In genomic region chr10:61842755-61843497, GRCh38 we compare ENCODE assay signal across 15 cellular contexts. TPM values are rescaled to one million over a fixed set of nuclear protein-coding genes. Genes with fewer than 3 reads are reported as not detected.
A peak's percentile ranks its signal among the peaks of the same experiment; 100 is the strongest.
DNase-seq lines count a peak whose midpoint lies in the region; ATAC-seq, FAIRE-seq and TF ChIP-seq lines count a peak whose summit lies in the region.
"Had no signal": no experiment of that assay in that cellular context is flagged by ENCODE, and none has a peak within 500 bp of the region (broad histone marks: within the 10 kb centered on the region; RNA-seq: fewer than 3 reads in every experiment).

No MANE protein-coding gene starts in this region.

- dilution Hi-C loops in IMR-90 (cut with HindIII; ENCODE audit: low sequenced_read_pairs, unreplicated experiment), result no loop called here

- peak overlapping the region; percentile 43; the same call in 2 of the 3 replicates for H2BK15ac ChIP-seq in IMR-90 (ENCODE audit: low read depth, low read length)

- no peak for TF ChIP-seq CTCF in IMR-90 (conservative IDR thresholded peaks at IDR 0.05; ENCODE audit: low read depth, low read length)
- no peak for TF ChIP-seq CTCF in astrocyte of the spinal cord (IDR thresholded peaks at IDR 0.05; ENCODE audit: low read depth, low read length)

- TF ChIP-seq POLR2A in IMR-90 (IDR thresholded peaks at IDR 0.05; ENCODE audit: low read depth, low read length), result no peak

- H3K9ac ChIP-seq in IMR-90 (ENCODE audit: low read depth, low read length), result no peak overlapping the region

- H3K36me3 ChIP-seq in IMR-90 (ENCODE audit: control insufficient read depth, insufficient read depth, low read length), result no peaks in the 10 kb centered on the region
- H3K36me3 ChIP-seq: esophagus muscularis mucosa had no signal

- no peak overlapping the region for H4K91ac ChIP-seq in IMR-90 (ENCODE audit: insufficient read depth, low read depth, low read length)

- H3K27ac ChIP-seq in IMR-90 (ENCODE audit: insufficient read depth, low read length), result no peak overlapping the region
- H3K27ac ChIP-seq: esophagus muscularis mucosa had no signal

- H4K5ac ChIP-seq in IMR-90 (ENCODE audit: low read depth, low read length), result no peak overlapping the region

- H3K23ac ChIP-seq in IMR-90 (ENCODE audit: low read depth, low read length), result no peak overlapping the region; the same call in 1 of the 2 replicates

- H3K4ac ChIP-seq in IMR-90 (ENCODE audit: low read depth, low read length), result peak overlapping the region; percentile 17

- H3K4me2 ChIP-seq in IMR-90 (ENCODE audit: low read depth, low read length), result no peak overlapping the region

- H2AFZ ChIP-seq in IMR-90 (replicated peaks; ENCODE audit: low read length, poor library complexity), result no peak overlapping the region

- H4K8ac ChIP-seq in IMR-90 (ENCODE audit: low read depth in 2 of 2, low read length in 2 of 2), result no peak overlapping the region

- no peak overlapping the region for H2AK9ac ChIP-seq in IMR-90 (replicated peaks; ENCODE audit: low read depth, low read length, poor library complexity)

- H2BK120ac ChIP-seq in IMR-90 (ENCODE audit: low read depth, low read length), result peak overlapping the region; percentile 29

- H2BK5ac ChIP-seq in IMR-90 (ENCODE audit: low read depth, low read length, poor library complexity, severe bottlenecking), result no peak overlapping the region

- BruUV-seq in IMR-90 (replicated peaks; lab: Mats Ljungman, UMichigan), result no TSS peak

- H3K27me3 ChIP-seq in IMR-90 (ENCODE audit: control insufficient read depth, insufficient read depth, low read length), result no peaks in the 10 kb centered on the region
- H3K27me3 ChIP-seq: esophagus muscularis mucosa had no signal

- peak overlapping the region; percentile 9; the same call in 1 of the 2 replicates for H3K18ac ChIP-seq in IMR-90 (ENCODE audit: low read depth, low read length)

- H3K4me3 ChIP-seq in IMR-90 (ENCODE audit: insufficient read depth, low read depth, low read length) (no peak overlapping the region), astrocyte of the spinal cord (ENCODE audit: low read depth, low read length) (no peak overlapping the region)
- H3K4me3 ChIP-seq: esophagus muscularis mucosa had no signal

- in situ Hi-C loops in ACHN (cut with HindIII; ENCODE audit: low pct_ligation_motif_present, low pct_unique_long_range_greater_than_20kb, low sequenced_read_pairs), result no loop called here
- in situ Hi-C loops in IMR-90 (cut with MboI; ENCODE audit: low sequenced_read_pairs), result no loop called here
- in situ Hi-C loops in astrocyte of the spinal cord (cut with HindIII; ENCODE audit: low sequenced_read_pairs), result no loop called here

- FAIRE-seq in islet of Langerhans (lab: Jason Lieb, UNC), result peak; percentile 70

- ATAC-seq in IMR-90 (ENCODE audit: low read depth) (peak; percentile 73), GM18868 (IDR thresholded peaks at IDR 0.05; ENCODE audit: unreplicated experiment) (no peak)
- ATAC-seq: activated CD8-positive, alpha-beta memory T cell treated with anti-CD3 and anti-CD28 coated beads, Interleukin-2, amount 10 ng/mL, durations not matched to agents 7 days and 5 days had no signal

- 0 out of 2 replicates have a peak overlapping the region, but pooled peaks have one; percentile 59 for H2AK5ac ChIP-seq in IMR-90 (ENCODE audit: low read depth, low read length)

- POLR2A ChIA-PET in IMR-90 (lab: Charles Lee; ENCODE audit: unreplicated experiment), result no interaction called here

- no peaks in the 10 kb centered on the region for H3K9me3 ChIP-seq in IMR-90 (ENCODE audit: control insufficient read depth, insufficient read depth, low read length)
- H3K9me3 ChIP-seq: esophagus muscularis mucosa had no signal

- H4K20me1 ChIP-seq in IMR-90 (ENCODE audit: insufficient read depth, low read length), result no peaks in the 10 kb centered on the region

- DNase-seq in ACHN, result peak; percentile 39
- peak; percentile 77 for DNase-seq in IMR-90
- DNase-seq in astrocyte of the spinal cord (ENCODE audit: low read depth, low spot score), result peak; percentile 70
- DNase-seq in KG1 (lab: John Stamatoyannopoulos, UW), result no peak
- no peak for DNase-seq in NCI-H1436 treated with DMSO at 0.1 percent for 48 hours (lab: John Stamatoyannopoulos, UW)
- no peak for DNase-seq in stimulated activated CD4-positive, alpha-beta T cell treated with anti-CD3 and anti-CD28 coated beads, Interleukin-4, amount 100 ng/mL, for 4 hours
- DNase-seq: activated CD8-positive, alpha-beta memory T cell treated with anti-CD3 and anti-CD28 coated beads, Interleukin-2, amount 10 ng/mL, durations not matched to agents 7 days and 5 days; activated naive CD4-positive, alpha-beta T cell treated with anti-CD3 and anti-CD28 coated beads, Interleukin-2, amount 10 ng/mL, durations not matched to agents 7 days and 5 days; Calu3; NCI-H2107; posterior cingulate gyrus; trophoblast cell had no signal

- intact Hi-C loops in IMR-90 (cut with micrococcal nuclease), result no loop called here

- H3K56ac ChIP-seq in IMR-90 (ENCODE audit: extremely low read depth, insufficient read depth, low read length), result no peak overlapping the region

- peaks cover 6% of the 10 kb centered on the region for H3K4me1 ChIP-seq in IMR-90 (ENCODE audit: control insufficient read depth, insufficient read depth, low read length)

- 0 out of 2 replicates have a peak overlapping the region, but pooled peaks have one; percentile 7 for H3K14ac ChIP-seq in IMR-90 (replicated peaks; ENCODE audit: low read depth, low read length)

- no peak for TF ChIP-seq RAD21 in IMR-90 (IDR thresholded peaks at IDR 0.05; ENCODE audit: low read length)

- H3K9me1 ChIP-seq in IMR-90 (ENCODE audit: insufficient read depth, low read length), result 0 out of 2 replicates have a peak, but pooled peaks cover 4% of the 10 kb centered on the region

- CTCF ChIA-PET in IMR-90 (lab: Yijun Ruan, JAX), result interaction anchor here (0.6 kb wide), 1 partner anchor 9 kb away, joined by 3 read pairs; no protein-coding TSS in a partner anchor

- peak overlapping the region; percentile 36; the same call in 1 of the 2 replicates for H2BK20ac ChIP-seq in IMR-90 (ENCODE audit: low read depth, low read length)

- no peaks in the 10 kb centered on the region for H3K79me1 ChIP-seq in IMR-90 (ENCODE audit: low read depth in 1 of 2, low read length in 2 of 2)

- WGBS in IMR-90 (ENCODE audit: extremely low coverage in 2 of 2, insufficient read length in 1 of 2), 2 experiments, result 95% methylated on average over 4 of the region's 4 CpGs; no CpG with 5 or more reads in 1 of the 2 experiments

TF ChIP-seq in IMR-90, 13 proteins besides CTCF, POLR2A, EP300 and RAD21:
- TF ChIP-seq BHLHE40 (IDR thresholded peaks at IDR 0.05; ENCODE audit: low read depth, low read length), result peak; percentile 25; the same call in 1 of the 2 replicates
- 0 out of 2 replicates have a peak, but pooled peaks have one; percentile 7 for TF ChIP-seq MAFK (IDR thresholded peaks at IDR 0.05; ENCODE audit: low read depth, low read length)
- TF ChIP-seq, protein P1, sequence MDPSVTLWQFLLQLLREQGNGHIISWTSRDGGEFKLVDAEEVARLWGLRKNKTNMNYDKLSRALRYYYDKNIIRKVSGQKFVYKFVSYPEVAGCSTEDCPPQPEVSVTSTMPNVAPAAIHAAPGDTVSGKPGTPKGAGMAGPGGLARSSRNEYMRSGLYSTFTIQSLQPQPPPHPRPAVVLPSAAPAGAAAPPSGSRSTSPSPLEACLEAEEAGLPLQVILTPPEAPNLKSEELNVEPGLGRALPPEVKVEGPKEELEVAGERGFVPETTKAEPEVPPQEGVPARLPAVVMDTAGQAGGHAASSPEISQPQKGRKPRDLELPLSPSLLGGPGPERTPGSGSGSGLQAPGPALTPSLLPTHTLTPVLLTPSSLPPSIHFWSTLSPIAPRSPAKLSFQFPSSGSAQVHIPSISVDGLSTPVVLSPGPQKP (IDR thresholded peaks at IDR 0.05; ENCODE audit: borderline replicate concordance, low read depth, low read length), result no peak
- no peak for TF ChIP-seq MAZ (IDR thresholded peaks at IDR 0.05; ENCODE audit: borderline replicate concordance, low read depth, low read length)
- TF ChIP-seq CEBPB (IDR thresholded peaks at IDR 0.05; ENCODE audit: low read depth, low read length), result no peak
- no peak for TF ChIP-seq SMC3 (IDR thresholded peaks at IDR 0.05; ENCODE audit: low read depth, low read length)
- no peak for TF ChIP-seq RFX5 (IDR thresholded peaks at IDR 0.05; ENCODE audit: low read depth, low read length)
- no peak for TF ChIP-seq RCOR1 (IDR thresholded peaks at IDR 0.05; ENCODE audit: insufficient replicate concordance, low read length)
- TF ChIP-seq USF2 (IDR thresholded peaks at IDR 0.05; ENCODE audit: low read depth, low read length), result no peak
- TF ChIP-seq NFE2L2 (IDR thresholded peaks at IDR 0.05; ENCODE audit: low read depth, low read length), result no peak
- no peak for TF ChIP-seq MXI1 (IDR thresholded peaks at IDR 0.05; ENCODE audit: borderline replicate concordance, low read depth, low read length)
- TF ChIP-seq CHD1 (IDR thresholded peaks at IDR 0.05; ENCODE audit: low read depth, low read length), result no peak
- TF ChIP-seq FOS (IDR thresholded peaks at IDR 0.05; ENCODE audit: low read depth, low read length), result peak; percentile 17; the same call in 1 of the 2 replicates

RNA-seq across cellular contexts. Expression of gene ARID5B, which starts 58.6 kb away (rescaled TPM):
- total RNA-seq in IMR-90 (2012; rRNA removed), result 125 and 140 TPM in 2 replicates
- 41.0 and 43.7 TPM in 2 replicates for polyA plus RNA-seq in IMR-90 (2012; rRNA removed)
- 13.5 and 19.6 TPM in 2 replicates for polyA plus RNA-seq in IMR-90 (2012; cell fraction: cytosol; rRNA removed)
- polyA plus RNA-seq in IMR-90 (2012; cell fraction: nucleus; rRNA removed; ENCODE audit: low replicate concordance), result 21.1 and 46.7 TPM in 2 replicates

Comparison
In these comparisons a context has a peak if more than half of its experiments do, and no peak if none do; other contexts are left out.
1. DNase-seq: peak in ACHN (single experiment), IMR-90 (single experiment) and astrocyte of the spinal cord (single experiment); none in KG1 (single experiment), NCI-H1436 treated with DMSO at 0.1 percent for 48 hours (single experiment) and stimulated activated CD4-positive, alpha-beta T cell treated with anti-CD3 and anti-CD28 coated beads, Interleukin-4, amount 100 ng/mL, for 4 hours (0 of 2).